In the genomic region with DNA sequence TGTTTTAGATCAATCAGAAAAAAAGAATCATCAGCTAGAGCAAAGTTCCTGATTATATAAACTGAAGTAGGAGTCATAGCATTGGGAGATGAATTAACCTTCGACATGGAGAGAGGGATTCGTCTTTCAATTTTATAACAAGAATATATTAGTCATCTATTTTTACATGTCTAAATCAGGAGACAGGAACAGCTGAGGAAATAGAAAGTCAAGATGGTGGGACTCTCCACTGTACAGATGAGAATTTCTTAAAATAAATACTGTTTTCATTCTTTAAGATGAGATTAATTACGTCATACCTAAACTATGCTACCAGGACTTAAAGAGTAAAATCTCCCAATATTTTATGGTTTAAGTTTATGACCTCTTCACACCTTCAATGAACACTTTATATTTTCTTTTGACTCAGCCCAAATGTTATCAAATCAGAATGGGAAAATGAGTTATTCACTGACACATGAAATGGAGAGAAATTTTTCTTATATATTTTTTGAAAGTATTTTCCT, we compare ENCODE assay signal across 25 cellular contexts.
DNase-seq lines count a peak whose midpoint lies in the region; ATAC-seq, FAIRE-seq and TF ChIP-seq lines count a peak whose summit lies in the region.
"Had no signal": no experiment of that assay in that cellular context is flagged by ENCODE, and none has a peak within 500 bp of the region (broad histone marks: within the 10 kb centered on the region; RNA-seq: fewer than 3 reads in every experiment).

No MANE protein-coding gene starts in this region.

- H3K9me3 Mint-ChIP-seq in WTC11: no peaks in the 10 kb centered on the region
- H3K9me3 Mint-ChIP-seq: GM23338, H9 had no signal

- H3K27ac ChIP-seq in kidney (ENCODE audit: low read depth in 2 of 2, low read length in 2 of 2) (no peak overlapping the region), small intestine (ENCODE audit: low read depth in 1 of 2, low read length in 1 of 2) (no peak overlapping the region), left ventricle myocardium inferior (replicated peaks) (no peak overlapping the region), A673 (ENCODE audit: low read depth, low read length, poor library complexity, severe bottlenecking) (no peak overlapping the region)
- H3K27ac ChIP-seq: BLaER1 treated with 17β-estradiol and CSF1 and Interleukin-3, amounts not matched to agents 10 nM and 100 nM; SK-N-MC had no signal

- peak overlapping the region; percentile 64 for H3K27ac Mint-ChIP-seq in WTC11
- H3K27ac Mint-ChIP-seq: CD4-positive, alpha-beta memory T cell; GM23338; HFFc6 had no signal

- H3K4me1 ChIP-seq in kidney (ENCODE audit: control insufficient read depth in 1 of 2, insufficient read depth in 1 of 2, low read depth in 1 of 2, low read length in 2 of 2) (no peaks in the 10 kb centered on the region), small intestine (ENCODE audit: control insufficient read depth in 2 of 2, insufficient read depth in 1 of 2, low read depth in 1 of 2, low read length in 1 of 2) (no peaks in the 10 kb centered on the region), left ventricle myocardium inferior (no peaks in the 10 kb centered on the region), A673 (ENCODE audit: insufficient read depth, low read length, poor library complexity, severe bottlenecking) (no peaks in the 10 kb centered on the region)

- H3K27me3 ChIP-seq in small intestine (ENCODE audit: control insufficient read depth in 2 of 2, insufficient read depth in 2 of 2, low read length in 2 of 2) (no peaks in the 10 kb centered on the region), left ventricle myocardium inferior (ENCODE audit: low read depth) (no peaks in the 10 kb centered on the region), A673 (replicated peaks; ENCODE audit: insufficient read depth, low read depth, low read length, poor library complexity) (no peaks in the 10 kb centered on the region)
- H3K27me3 ChIP-seq: BLaER1 treated with 17β-estradiol and CSF1 and Interleukin-3, amounts not matched to agents 10 nM and 100 nM had no signal

- TF ChIP-seq CTCF in WTC11 (IDR thresholded peaks at IDR 0.05) (no peak), kidney (IDR thresholded peaks at IDR 0.05; ENCODE audit: borderline replicate concordance, extremely low read depth, insufficient read depth) (no peak), left ventricle myocardium inferior (IDR thresholded peaks at IDR 0.05; ENCODE audit: borderline replicate concordance) (no peak), A673 (conservative IDR thresholded peaks at IDR 0.05; ENCODE audit: low read depth, low read length) (no peak)

- BruUV-seq in A673 (replicated peaks; lab: Mats Ljungman, UMichigan): no TSS peak

- H3K4me3 ChIP-seq in kidney (ENCODE audit: low read length in 2 of 2) (no peak overlapping the region), small intestine (ENCODE audit: low read depth in 1 of 2, low read length in 2 of 2) (no peak overlapping the region), left ventricle myocardium inferior (no peak overlapping the region), A673 (ENCODE audit: low read depth, low read length, poor library complexity, severe bottlenecking) (no peak overlapping the region)
- H3K4me3 ChIP-seq: BLaER1 treated with 17β-estradiol and CSF1 and Interleukin-3, amounts not matched to agents 10 nM and 100 nM; GM23338; SK-N-MC had no signal

- FAIRE-seq in kidney (lab: Jason Lieb, UNC): peak; percentile 45
- peak; percentile 15 for FAIRE-seq in small intestine (lab: Jason Lieb, UNC)
- FAIRE-seq: A204.1 had no signal

- no peaks in the 10 kb centered on the region for H3K9me3 ChIP-seq in kidney (ENCODE audit: control insufficient read depth in 1 of 2, low read length in 2 of 2)
- no peaks in the 10 kb centered on the region for H3K9me3 ChIP-seq in small intestine (ENCODE audit: control insufficient read depth, low read depth)
- H3K9me3 ChIP-seq in left ventricle myocardium inferior (replicated peaks): no peaks in the 10 kb centered on the region
- no peaks in the 10 kb centered on the region for H3K9me3 ChIP-seq in A673 (ENCODE audit: low read depth, low read length, poor library complexity, severe bottlenecking)
- H3K9me3 ChIP-seq: BLaER1 treated with 17β-estradiol and CSF1 and Interleukin-3, amounts not matched to agents 10 nM and 100 nM had no signal

- no peaks in the 10 kb centered on the region for H3K36me3 ChIP-seq in kidney (ENCODE audit: control insufficient read depth in 1 of 2, insufficient read depth in 2 of 2, low read length in 2 of 2)
- H3K36me3 ChIP-seq in small intestine (ENCODE audit: control insufficient read depth in 2 of 2, insufficient read depth in 2 of 2, low read length in 2 of 2): no peaks in the 10 kb centered on the region
- H3K36me3 ChIP-seq in left ventricle myocardium inferior: no peaks in the 10 kb centered on the region
- no peaks in the 10 kb centered on the region for H3K36me3 ChIP-seq in A673 (ENCODE audit: insufficient read depth, low read length, poor library complexity, severe bottlenecking)
- H3K36me3 ChIP-seq: BLaER1 treated with 17β-estradiol and CSF1 and Interleukin-3, amounts not matched to agents 10 nM and 100 nM had no signal

- DNase-seq in HT1080 (ENCODE audit: low read depth) (peak; percentile 2), WTC11 (ENCODE audit: low spot score) (no peak), kidney (no peak), small intestine (no peak), SK-N-DZ (ENCODE audit: low spot score) (no peak), left ventricle myocardium inferior (no peak), A673 (ENCODE audit: low spot score) (no peak)
- DNase-seq: AML-193; CD4-positive, alpha-beta memory T cell; COR-L47; DMS53; H9; HFFc6; NCI-H1092 treated with DMSO at 0.1 percent for 48 hours; NCI-H1436 treated with DMSO at 0.1 percent for 48 hours; NCI-H1930; NCI-H446; NCI-H524 treated with DMSO at 0.1 percent for 48 hours; NCI-H774; RPMI8226; SHP77 had no signal

- POLR2A ChIA-PET in WTC11 (lab: Charles Lee) (no interaction called here), A673 (lab: Charles Lee; ENCODE audit: low non-redundant PET) (interaction anchor here (0.6 kb wide), 1 partner anchor 1027 kb away, joined by 3 read pairs; no protein-coding TSS in a partner anchor)

- no peak overlapping the region for H3K9ac ChIP-seq in kidney (ENCODE audit: low read length in 2 of 2)
- H3K9ac ChIP-seq: BLaER1 treated with 17β-estradiol and CSF1 and Interleukin-3, amounts not matched to agents 10 nM and 100 nM had no signal

- CTCF ChIA-PET in WTC11 (lab: Charles Lee) (no interaction called here), A673 (lab: Charles Lee) (no interaction called here)

- WGBS in small intestine, 3 donors: 36 to 51% (median 39%) methylated on average over 3 of the region's 3 CpGs

- intact Hi-C loops in kidney (cut with DNase I): no loop called here
- intact Hi-C loops in left ventricle myocardium inferior (cut with micrococcal nuclease): no loop called here
- intact Hi-C loops in A673 (cut with micrococcal nuclease; ENCODE audit: unreplicated experiment): no loop called here

- no peaks in the 10 kb centered on the region for H3K36me3 Mint-ChIP-seq in WTC11
- H3K36me3 Mint-ChIP-seq: CD4-positive, alpha-beta memory T cell had no signal

- H3K27me3 Mint-ChIP-seq in WTC11 (ENCODE audit: low read depth): no peaks in the 10 kb centered on the region
- H3K27me3 Mint-ChIP-seq: CD4-positive, alpha-beta memory T cell had no signal

- peaks cover 10% of the 10 kb centered on the region for H3K4me1 Mint-ChIP-seq in WTC11
- H3K4me1 Mint-ChIP-seq: CD4-positive, alpha-beta memory T cell had no signal

- H3K4me3 Mint-ChIP-seq in WTC11: no peak overlapping the region
- H3K4me3 Mint-ChIP-seq: CD4-positive, alpha-beta memory T cell; GM23338; H9; HFFc6 had no signal

- no peak for ATAC-seq in WTC11
- ATAC-seq: GM23338 had no signal

TF ChIP-seq in WTC11, 78 proteins besides CTCF, POLR2A, EP300 and RAD21 (continues in another document):
- TF ChIP-seq ELF4 (CRISPR knock-in tag; IDR thresholded peaks at IDR 0.05; ENCODE audit: low read depth): no peak
- TF ChIP-seq ZNF416 (CRISPR knock-in tag; IDR thresholded peaks at IDR 0.05): no peak
- TF ChIP-seq ESRRA (CRISPR knock-in tag; IDR thresholded peaks at IDR 0.05; ENCODE audit: borderline replicate concordance): no peak
- no peak for TF ChIP-seq ZNF396 (CRISPR knock-in tag; IDR thresholded peaks at IDR 0.05; ENCODE audit: borderline replicate concordance)
- TF ChIP-seq, protein P1, sequence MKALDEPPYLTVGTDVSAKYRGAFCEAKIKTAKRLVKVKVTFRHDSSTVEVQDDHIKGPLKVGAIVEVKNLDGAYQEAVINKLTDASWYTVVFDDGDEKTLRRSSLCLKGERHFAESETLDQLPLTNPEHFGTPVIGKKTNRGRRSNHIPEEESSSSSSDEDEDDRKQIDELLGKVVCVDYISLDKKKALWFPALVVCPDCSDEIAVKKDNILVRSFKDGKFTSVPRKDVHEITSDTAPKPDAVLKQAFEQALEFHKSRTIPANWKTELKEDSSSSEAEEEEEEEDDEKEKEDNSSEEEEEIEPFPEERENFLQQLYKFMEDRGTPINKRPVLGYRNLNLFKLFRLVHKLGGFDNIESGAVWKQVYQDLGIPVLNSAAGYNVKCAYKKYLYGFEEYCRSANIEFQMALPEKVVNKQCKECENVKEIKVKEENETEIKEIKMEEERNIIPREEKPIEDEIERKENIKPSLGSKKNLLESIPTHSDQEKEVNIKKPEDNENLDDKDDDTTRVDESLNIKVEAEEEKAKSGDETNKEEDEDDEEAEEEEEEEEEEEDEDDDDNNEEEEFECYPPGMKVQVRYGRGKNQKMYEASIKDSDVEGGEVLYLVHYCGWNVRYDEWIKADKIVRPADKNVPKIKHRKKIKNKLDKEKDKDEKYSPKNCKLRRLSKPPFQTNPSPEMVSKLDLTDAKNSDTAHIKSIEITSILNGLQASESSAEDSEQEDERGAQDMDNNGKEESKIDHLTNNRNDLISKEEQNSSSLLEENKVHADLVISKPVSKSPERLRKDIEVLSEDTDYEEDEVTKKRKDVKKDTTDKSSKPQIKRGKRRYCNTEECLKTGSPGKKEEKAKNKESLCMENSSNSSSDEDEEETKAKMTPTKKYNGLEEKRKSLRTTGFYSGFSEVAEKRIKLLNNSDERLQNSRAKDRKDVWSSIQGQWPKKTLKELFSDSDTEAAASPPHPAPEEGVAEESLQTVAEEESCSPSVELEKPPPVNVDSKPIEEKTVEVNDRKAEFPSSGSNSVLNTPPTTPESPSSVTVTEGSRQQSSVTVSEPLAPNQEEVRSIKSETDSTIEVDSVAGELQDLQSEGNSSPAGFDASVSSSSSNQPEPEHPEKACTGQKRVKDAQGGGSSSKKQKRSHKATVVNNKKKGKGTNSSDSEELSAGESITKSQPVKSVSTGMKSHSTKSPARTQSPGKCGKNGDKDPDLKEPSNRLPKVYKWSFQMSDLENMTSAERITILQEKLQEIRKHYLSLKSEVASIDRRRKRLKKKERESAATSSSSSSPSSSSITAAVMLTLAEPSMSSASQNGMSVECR (CRISPR knock-in tag; IDR thresholded peaks at IDR 0.05; ENCODE audit: borderline replicate concordance): no peak
